ENCODE assay signal across 27 cellular contexts in genomic region chr16:9060225-9060624, GRCh38. TPM values are rescaled to one million over a fixed set of nuclear protein-coding genes. Genes with fewer than 3 reads are reported as not detected.
A peak's percentile ranks its signal among the peaks of the same experiment; 100 is the strongest.
DNase-seq lines count a peak whose midpoint lies in the region; ATAC-seq, FAIRE-seq and TF ChIP-seq lines count a peak whose summit lies in the region.
"Had no signal": no experiment of that assay in that cellular context is flagged by ENCODE, and none has a peak within 500 bp of the region (broad histone marks: within the 10 kb centered on the region; RNA-seq: fewer than 3 reads in every experiment).

No MANE protein-coding gene starts in this region.

- H3K4me3 Mint-ChIP-seq in nephron progenitor cell, result no peak overlapping the region
- H3K4me3 Mint-ChIP-seq: activated CD4-positive, alpha-beta T cell treated with anti-CD3 and anti-CD28 coated beads, Interleukin-2, amount 10 ng/mL, durations not matched to agents 24 days and 14 days; activated naive CD4-positive, alpha-beta T cell treated with anti-CD3 and anti-CD28 coated beads for 36 hours; endodermal cell; H9; T-helper 2 cell treated with Interferon-gamma antibody and Interleukin-4, amounts not matched to agents 5 μg/mL and 100 μg/mL, for 36 hours had no signal

- H3K79me2 ChIP-seq in HepG2 (ENCODE audit: insufficient read depth, low read length), result no peaks in the 10 kb centered on the region

- H3K9ac ChIP-seq in HepG2 (ENCODE audit: insufficient read depth, low read depth, low read length) (no peak overlapping the region), adipocyte (ENCODE audit: low read length) (peak overlapping the region; percentile 80)

- CTCF ChIA-PET in HepG2 (lab: Yijun Ruan, JAX; ENCODE audit: low intra/inter-chr PET ratio, low total read pairs), result no interaction called here

- H3K27me3 Mint-ChIP-seq in nephron progenitor cell (ENCODE audit: low read depth, poor library complexity), result peaks cover 3% of the 10 kb centered on the region
- H3K27me3 Mint-ChIP-seq: activated CD4-positive, alpha-beta T cell treated with anti-CD3 and anti-CD28 coated beads, Interleukin-2, amount 10 ng/mL, durations not matched to agents 24 days and 14 days had no signal

- no peaks in the 10 kb centered on the region for H3K9me3 ChIP-seq in HepG2 (ENCODE audit: low read length)
- no peaks in the 10 kb centered on the region for H3K9me3 ChIP-seq in right lobe of liver
- H3K9me3 ChIP-seq in adipocyte (ENCODE audit: control insufficient read depth, low read length), result no peaks in the 10 kb centered on the region
- no peaks in the 10 kb centered on the region for H3K9me3 ChIP-seq in gastrocnemius medialis
- H3K9me3 ChIP-seq: BE2C, esophagus squamous epithelium had no signal

- H3K4me1 Mint-ChIP-seq in nephron progenitor cell, result peaks cover 9% of the 10 kb centered on the region
- H3K4me1 Mint-ChIP-seq: endodermal cell, H9 had no signal

- H3K4me3 ChIP-seq in HepG2 (replicated peaks in 1 of 3; ENCODE audit: insufficient read depth in 1 of 3, low read depth in 2 of 3, low read length in 3 of 3) (no peak overlapping the region), right lobe of liver (no peak overlapping the region), adipocyte (ENCODE audit: low read length) (peak overlapping the region; percentile 69), gastrocnemius medialis (no peak overlapping the region)
- H3K4me3 ChIP-seq: esophagus squamous epithelium had no signal

- no peaks in the 10 kb centered on the region for H3K36me3 Mint-ChIP-seq in nephron progenitor cell (ENCODE audit: low read depth)

- H3K36me3 ChIP-seq in HepG2 (replicated peaks in 1 of 2; ENCODE audit: control insufficient read depth in 1 of 2, insufficient read depth in 2 of 2, low read length in 2 of 2), result no peaks in the 10 kb centered on the region
- no peaks in the 10 kb centered on the region for H3K36me3 ChIP-seq in right lobe of liver
- H3K36me3 ChIP-seq in adipocyte (ENCODE audit: control insufficient read depth, insufficient read depth, low read length, severe bottlenecking), result no peaks in the 10 kb centered on the region
- no peaks in the 10 kb centered on the region for H3K36me3 ChIP-seq in gastrocnemius medialis
- H3K36me3 ChIP-seq: BE2C, esophagus squamous epithelium had no signal

- intact Hi-C loops in HepG2 (cut with micrococcal nuclease; ENCODE audit: unreplicated experiment) (no loop called here), right lobe of liver (cut with DNase I) (no loop called here), gastrocnemius medialis (cut with DNase I; ENCODE audit: low total_unique reads) (loop anchor here (5.0 kb wide), 1 partner anchor 52 kb away; no protein-coding TSS in a partner anchor), posterior cingulate gyrus (cut with DNase I) (no loop called here)

- no peaks in the 10 kb centered on the region for H3K9me3 Mint-ChIP-seq in nephron progenitor cell
- H3K9me3 Mint-ChIP-seq: activated CD4-positive, alpha-beta T cell treated with anti-CD3 and anti-CD28 coated beads, Interleukin-2, amount 10 ng/mL, durations not matched to agents 24 days and 14 days; activated naive CD4-positive, alpha-beta T cell treated with anti-CD3 and anti-CD28 coated beads for 36 hours; endodermal cell; H9; T-helper 2 cell treated with Interferon-gamma antibody and Interleukin-4, amounts not matched to agents 5 μg/mL and 100 μg/mL, for 36 hours had no signal

- H3K4me2 ChIP-seq in HepG2 (ENCODE audit: low read depth, low read length), result no peak overlapping the region

- no peak for FAIRE-seq in HepG2 (lab: Jason Lieb, UNC)

- H2AFZ ChIP-seq in HepG2 (ENCODE audit: low read length), result no peak overlapping the region

- in situ Hi-C loops in HepG2 (cut with HindIII; ENCODE audit: extremely low pct_ligation_motif_present, low pct_unique_long_range_greater_than_20kb), result no loop called here
- in situ Hi-C loops in gastrocnemius medialis (cut with MboI; ENCODE audit: low sequenced_read_pairs in 4 of 4), result no loop called here

- ATAC-seq in HepG2 (no peak), right lobe of liver (no peak), gastrocnemius medialis (no peak), HG02973 (IDR thresholded peaks at IDR 0.05; ENCODE audit: unreplicated experiment) (no peak)
- ATAC-seq: Right ventricle myocardium inferior had no signal

- TF ChIP-seq EP300 in HepG2 (IDR thresholded peaks at IDR 0.05; ENCODE audit: low read depth in 2 of 2, low read length in 2 of 2) (no peak), HepG2 (CRISPR knock-in tag; IDR thresholded peaks at IDR 0.05; ENCODE audit: borderline replicate concordance) (no peak)

- H3K4me1 ChIP-seq in HepG2 (ENCODE audit: insufficient read depth, low read length) (peaks cover 7% of the 10 kb centered on the region), right lobe of liver (no peaks in the 10 kb centered on the region), adipocyte (ENCODE audit: control insufficient read depth, insufficient read depth, low read length) (peaks cover 20% of the 10 kb centered on the region), gastrocnemius medialis (peaks cover 16 to 23% of the 10 kb centered on the region in 2 donors)
- H3K4me1 ChIP-seq: BE2C had no signal

- TF ChIP-seq CTCF in HepG2 (CRISPR knock-in tag; IDR thresholded peaks at IDR 0.05) (no peak), right lobe of liver (IDR thresholded peaks at IDR 0.05) (no peak), gastrocnemius medialis (IDR thresholded peaks at IDR 0.05 in 4 of 5, conservative IDR thresholded peaks at IDR 0.05 in 1 of 5) (no peak), nephron progenitor cell (IDR thresholded peaks at IDR 0.05) (no peak)

- POLR2A ChIA-PET in HepG2 (lab: Yijun Ruan, JAX), result no interaction called here

- no peak for TF ChIP-seq RAD21 in HepG2 (CRISPR knock-in tag; IDR thresholded peaks at IDR 0.05)

- no peak overlapping the region for H3K27ac Mint-ChIP-seq in nephron progenitor cell
- H3K27ac Mint-ChIP-seq: activated CD4-positive, alpha-beta T cell treated with anti-CD3 and anti-CD28 coated beads, Interleukin-2, amount 10 ng/mL, durations not matched to agents 24 days and 14 days; activated naive CD4-positive, alpha-beta T cell treated with anti-CD3 and anti-CD28 coated beads for 36 hours; endodermal cell; H9; T-helper 2 cell treated with Interferon-gamma antibody and Interleukin-4, amounts not matched to agents 5 μg/mL and 100 μg/mL, for 36 hours had no signal

- peaks cover 0 to 7% of the 10 kb centered on the region in 2 experiments; a peak in 4 of 5 replicates for H3K27me3 ChIP-seq in HepG2 (ENCODE audit: control insufficient read depth in 1 of 2, insufficient read depth in 2 of 2, low read length in 2 of 2)
- H3K27me3 ChIP-seq in right lobe of liver, result no peaks in the 10 kb centered on the region
- no peaks in the 10 kb centered on the region for H3K27me3 ChIP-seq in adipocyte (replicated peaks; ENCODE audit: control insufficient read depth, insufficient read depth, low read length)
- H3K27me3 ChIP-seq in gastrocnemius medialis, result no peaks in the 10 kb centered on the region
- H3K27me3 ChIP-seq: BE2C, esophagus squamous epithelium had no signal

- TF ChIP-seq POLR2A in HepG2 (IDR thresholded peaks at IDR 0.05; ENCODE audit: insufficient read depth in 1 of 2, low read depth in 2 of 2, low read length in 2 of 2), result no peak
- TF ChIP-seq POLR2A in right lobe of liver (IDR thresholded peaks at IDR 0.05), result no peak
- no peak for TF ChIP-seq POLR2A in gastrocnemius medialis (IDR thresholded peaks at IDR 0.05)

- DNase-seq in HepG2 (ENCODE audit: low spot score) (no peak), right lobe of liver (no peak), adipocyte (ENCODE audit: low read depth) (no peak), gastrocnemius medialis (no peak), posterior cingulate gyrus (no peak), cerebellar nuclear complex (lab: John Stamatoyannopoulos, UW) (no peak), nephron progenitor cell (no peak)
- DNase-seq: activated CD4-positive, alpha-beta T cell treated with anti-CD3 and anti-CD28 coated beads, Interleukin-2, amount 10 ng/mL, durations not matched to agents 24 days and 14 days; activated naive CD4-positive, alpha-beta T cell treated with anti-CD3 and anti-CD28 coated beads for 36 hours; activated T-cell treated with anti-CD3 and anti-CD28 coated beads, Interleukin-2, amount 50 U/mL, for 48 hours; BE2C; COR-L47; cortex of kidney; endodermal cell; esophagus squamous epithelium; H9; kidney glomerular epithelial cell; mammary epithelial cell; NCI-H1092 treated with DMSO at 0.1 percent for 48 hours; NCI-H2029 treated with DMSO at 0.1 percent for 48 hours; NCI-H226; nucleus accumbens; stimulated activated CD4-positive, alpha-beta T cell treated with anti-CD3 and anti-CD28 coated beads, Interleukin-4, amount 100 ng/mL, for 4 hours; stimulated activated naive CD4-positive, alpha-beta T cell had no signal

- H4K20me1 ChIP-seq in HepG2 (ENCODE audit: insufficient read depth, low read length), result no peaks in the 10 kb centered on the region

- H3K27ac ChIP-seq in HepG2 (ENCODE audit: extremely low read length, insufficient read depth, low read length) (no peak overlapping the region), right lobe of liver (no peak overlapping the region), gastrocnemius medialis (peak overlapping the region; percentile 68 to 82 (median 78))

- BruUV-seq in HepG2 (replicated peaks; lab: Mats Ljungman, UMichigan), result no TSS peak

RNA-seq across cellular contexts. Expression of gene HAPSTR1, which starts 31.2 kb away (rescaled TPM):
- 83.2 and 98.4 TPM in 2 replicates for total RNA-seq in HepG2 (2016; rRNA removed; fragmentation: Illumina TruSeq; extraction: Trizol)
- 7.8 and 8.2 TPM in 2 replicates for total RNA-seq in HepG2 (2016; cell fraction: cytosol; rRNA removed; fragmentation: Illumina TruSeq; extraction: Trizol; ENCODE audit: low read depth)
- 84.4 and 87.6 TPM in 2 replicates for total RNA-seq in HepG2 (2016; cell fraction: insoluble cytoplasmic fraction; rRNA removed; fragmentation: Illumina TruSeq; extraction: Trizol)
- 37.9 and 42.3 TPM in 2 replicates for total RNA-seq in HepG2 (2016; cell fraction: membrane; rRNA removed; fragmentation: Illumina TruSeq; extraction: Trizol)
- 61.0 and 71.2 TPM in 2 replicates for total RNA-seq in HepG2 (2016; cell fraction: nucleus; rRNA removed; fragmentation: Illumina TruSeq; extraction: Trizol)
- polyA plus RNA-seq in HepG2 (2011; rRNA removed), result 23.6 and 25.2 TPM in 2 replicates
- polyA plus RNA-seq in HepG2 (2011; cell fraction: cytosol; rRNA removed), result 10.9 and 17.5 TPM in 2 replicates
- 18.7 and 24.1 TPM in 2 replicates for polyA plus RNA-seq in HepG2 (2011; cell fraction: nucleus; rRNA removed)
- 23.7 and 25.0 TPM in 2 replicates for polyA plus RNA-seq in HepG2 (2012)
- polyA plus RNA-seq in HepG2 (2016; cell fraction: cytosol; fragmentation: Illumina TruSeq; extraction: Trizol; ENCODE audit: low read depth), result 2.8 and 3.6 TPM in 2 replicates
- polyA plus RNA-seq in HepG2 (2016; cell fraction: insoluble cytoplasmic fraction; fragmentation: Illumina TruSeq; extraction: Trizol; ENCODE audit: low read depth), result 37.1 and 37.6 TPM in 2 replicates
- polyA plus RNA-seq in HepG2 (2016; cell fraction: membrane; fragmentation: Illumina TruSeq; extraction: Trizol; ENCODE audit: low read depth), result 13.0 and 13.5 TPM in 2 replicates
- 44.6 and 47.8 TPM in 2 replicates for polyA plus RNA-seq in HepG2 (2016; cell fraction: nucleus; fragmentation: Illumina TruSeq; extraction: Trizol; ENCODE audit: insufficient read depth, low read depth)
- 32.6 and 37.5 TPM in 2 replicates for polyA minus RNA-seq in HepG2 (2011; rRNA and poly(A)+ RNA removed; ENCODE audit: low replicate concordance)
- 34.0 and 41.8 TPM in 2 replicates for polyA minus RNA-seq in HepG2 (2011; cell fraction: cytosol; rRNA and poly(A)+ RNA removed)
- 81.2 and 89.8 TPM in 2 replicates for polyA minus RNA-seq in HepG2 (2011; cell fraction: nucleus; rRNA and poly(A)+ RNA removed)
- 10 to 100 TPM; 23.6 to 34.8 (median 28.3) TPM for total RNA-seq in right lobe of liver
- total RNA-seq in gastrocnemius medialis, result 10 to 100 TPM; 55.0 to 65.0 (median 60.9) TPM

Comparison
In these comparisons a context has a peak if more than half of its experiments do, and no peak if none do; other contexts are left out.
1. H3K27ac ChIP-seq: peak in gastrocnemius medialis (4 of 4); none in HepG2 (single experiment) and right lobe of liver (0 of 3).